ENCODE assay signal across 18 cellular contexts in genomic region chr17:7956208-7956965, GRCh38. TPM values are rescaled to one million over a fixed set of nuclear protein-coding genes. Genes with fewer than 3 reads are reported as not detected.
A peak's percentile ranks its signal among the peaks of the same experiment; 100 is the strongest.
DNase-seq lines count a peak whose midpoint lies in the region; ATAC-seq lines count a peak whose summit lies in the region.
"Had no signal": no experiment of that assay in that cellular context is flagged by ENCODE, and none has a peak within 500 bp of the region (broad histone marks: within the 10 kb centered on the region; RNA-seq: fewer than 3 reads in every experiment).

No MANE protein-coding gene starts in this region.

- no peaks in the 10 kb centered on the region for H3K9me3 Mint-ChIP-seq in stimulated activated effector memory CD8-positive, alpha-beta T cell treated with anti-CD3 and anti-CD28 coated beads, Interleukin-12 subunit alpha, Interleukin-12 subunit beta, amount 100 ng/mL, for 72 hours
- H3K9me3 Mint-ChIP-seq: activated B cell treated with CpG ODN at 0.5 μM for 24 hours had no signal

- H3K36me3 Mint-ChIP-seq in stimulated activated effector memory CD8-positive, alpha-beta T cell treated with anti-CD3 and anti-CD28 coated beads, Interleukin-12 subunit alpha, Interleukin-12 subunit beta, amount 100 ng/mL, for 72 hours: no peaks in the 10 kb centered on the region

- H3K27ac Mint-ChIP-seq in stimulated activated effector memory CD8-positive, alpha-beta T cell treated with anti-CD3 and anti-CD28 coated beads, Interleukin-12 subunit alpha, Interleukin-12 subunit beta, amount 100 ng/mL, for 72 hours: no peak overlapping the region
- H3K27ac Mint-ChIP-seq: activated B cell treated with CpG ODN at 0.5 μM for 24 hours, progenitor cell of endocrine pancreas had no signal

- H3K4me3 Mint-ChIP-seq in stimulated activated effector memory CD8-positive, alpha-beta T cell treated with anti-CD3 and anti-CD28 coated beads, Interleukin-12 subunit alpha, Interleukin-12 subunit beta, amount 100 ng/mL, for 72 hours: peak overlapping the region; percentile 53
- H3K4me3 Mint-ChIP-seq: activated B cell treated with CpG ODN at 0.5 μM for 24 hours had no signal

- DNase-seq in RPMI8226 (peak; percentile 55), dermis blood vessel endothelial cell (peak; percentile 22), iris pigment epithelial cell (ENCODE audit: low read depth) (peak; percentile 7), GM19240 (ENCODE audit: insufficient read length, low spot score) (no peak)
- DNase-seq in stimulated activated effector memory CD8-positive, alpha-beta T cell treated with anti-CD3 and anti-CD28 coated beads, Interleukin-12 subunit alpha, Interleukin-12 subunit beta, amount 100 ng/mL, for 72 hours (ENCODE audit: low spot score in 2 of 2): no peak
- DNase-seq in activated CD4-positive, alpha-beta T cell treated with anti-CD3 and anti-CD28 coated beads, Interleukin-2, amount 50 U/mL, for 48 hours: no peak
- no peak for DNase-seq in activated naive CD4-positive, alpha-beta T cell treated with Interleukin-2 at 50 U/mL for 16 hours
- DNase-seq: activated B cell treated with CpG ODN at 0.5 μM for 24 hours, C1 segment of cervical spinal cord, cortex of kidney, EL, NCI-H2107, thyroid gland had no signal

- no peak for ATAC-seq in stimulated activated effector memory CD8-positive, alpha-beta T cell treated with anti-CD3 and anti-CD28 coated beads, Interleukin-12 subunit alpha, Interleukin-12 subunit beta, amount 100 ng/mL, for 72 hours
- no peak for ATAC-seq in GM19463 (IDR thresholded peaks at IDR 0.05; ENCODE audit: unreplicated experiment)

- H3K4me1 Mint-ChIP-seq in stimulated activated effector memory CD8-positive, alpha-beta T cell treated with anti-CD3 and anti-CD28 coated beads, Interleukin-12 subunit alpha, Interleukin-12 subunit beta, amount 100 ng/mL, for 72 hours: peaks cover 11% of the 10 kb centered on the region

RNA-seq across cellular contexts. Expression of gene CNTROB, which starts 24.4 kb away (rescaled TPM):
- total RNA-seq in dermis blood vessel endothelial cell: 17.4 and 21.8 TPM in 2 replicates

RNA-seq across cellular contexts. Expression of gene TRAPPC1, which starts 24.6 kb away (rescaled TPM):
- 46.1 and 67.5 TPM in 2 replicates for total RNA-seq in dermis blood vessel endothelial cell

RNA-seq across cellular contexts. Expression of gene KCNAB3, which starts 26.7 kb away (rescaled TPM):
- 0.05 and 0.68 TPM in 2 replicates for total RNA-seq in dermis blood vessel endothelial cell
- total RNA-seq: M059J had no signal

RNA-seq across cellular contexts. Expression of gene RNF227, which starts 40.3 kb away (rescaled TPM):
- total RNA-seq in dermis blood vessel endothelial cell: 1.6 and 3.1 TPM in 2 replicates

RNA-seq across cellular contexts. Expression of gene GUCY2D, which starts 46.0 kb away (rescaled TPM):
- total RNA-seq in dermis blood vessel endothelial cell: not detected in 2 replicates
- total RNA-seq: activated B cell treated with CpG ODN at 0.5 μM for 24 hours, fibroblast of lung, M059J, progenitor cell of endocrine pancreas, SK-MEL-5, thyroid gland had no signal

Comparison
In these comparisons a context has a peak if more than half of its experiments do, and no peak if none do; other contexts are left out.
1. DNase-seq: peak in RPMI8226 (single experiment), dermis blood vessel endothelial cell (single experiment) and iris pigment epithelial cell (single experiment); none in stimulated activated effector memory CD8-positive, alpha-beta T cell treated with anti-CD3 and anti-CD28 coated beads, Interleukin-12 subunit alpha, Interleukin-12 subunit beta, amount 100 ng/mL, for 72 hours (0 of 2), activated CD4-positive, alpha-beta T cell treated with anti-CD3 and anti-CD28 coated beads, Interleukin-2, amount 50 U/mL, for 48 hours (0 of 2), GM19240 (single experiment) and activated naive CD4-positive, alpha-beta T cell treated with Interleukin-2 at 50 U/mL for 16 hours (single experiment).